Comparison of ENCODE assay signal across 8 cellular contexts in genomic region chr5:141811287-141812155, GRCh38.
DNase-seq lines count a peak whose midpoint lies in the region; ATAC-seq, FAIRE-seq and TF ChIP-seq lines count a peak whose summit lies in the region.

No MANE protein-coding gene starts in this region.

- no peak for FAIRE-seq in A549 (lab: Jason Lieb, UNC)

- peak overlapping the region; percentile 68 for H2AFZ ChIP-seq in neuron (ENCODE audit: low read depth, low read length)

- H3K9me3 ChIP-seq in A549 (no peaks in the 10 kb centered on the region), endocrine pancreas (ENCODE audit: control insufficient read depth, low read length) (no peaks in the 10 kb centered on the region), neuron (ENCODE audit: low read length) (no peaks in the 10 kb centered on the region)

- H3K4me2 ChIP-seq in A549, result peak overlapping the region; percentile 35; the same call in 1 of the 3 replicates

- H3K9ac ChIP-seq in endocrine pancreas (ENCODE audit: control insufficient read depth, insufficient read depth, low read length), result peak overlapping the region; percentile 17

- TF ChIP-seq POLR2A in A549 (IDR thresholded peaks at IDR 0.05; ENCODE audit: low read length), result no peak

- H3K36me3 ChIP-seq in endocrine pancreas (ENCODE audit: control insufficient read depth, insufficient read depth, low read length) (no peaks in the 10 kb centered on the region), neuron (ENCODE audit: insufficient read depth, low read length) (no peaks in the 10 kb centered on the region)

- no peaks in the 10 kb centered on the region for H3K4me1 ChIP-seq in A549
- H3K4me1 ChIP-seq in endocrine pancreas (ENCODE audit: control insufficient read depth, insufficient read depth, low read length), result no peaks in the 10 kb centered on the region
- peaks cover 38% of the 10 kb centered on the region for H3K4me1 ChIP-seq in neuron (ENCODE audit: insufficient read depth, low read length)

- peak in 1 of 2 experiments; percentile 62 for DNase-seq in A549 (ENCODE audit: low read depth in 1 of 2, low spot score in 1 of 2)
- no peak for DNase-seq in HL-60 (ENCODE audit: low read depth in 1 of 2, low spot score in 1 of 2)
- no peak for DNase-seq in activated B cell treated with CpG ODN at 0.5 μM for 24 hours
- no peak for DNase-seq in cortex of kidney (lab: John Stamatoyannopoulos, UW)

- TF ChIP-seq CTCF in A549 (IDR thresholded peaks at IDR 0.05), result peak; percentile 41
- peak; percentile 79 for TF ChIP-seq CTCF in GM12873 (IDR thresholded peaks at IDR 0.05; ENCODE audit: insufficient read depth, low read depth, low read length, missing control alignments)
- TF ChIP-seq CTCF in HL-60 (IDR thresholded peaks at IDR 0.05; ENCODE audit: insufficient read depth, low read length), result peak; percentile 37
- no peak for TF ChIP-seq CTCF in activated B cell treated with CpG ODN at 0.5 μM for 24 hours (IDR thresholded peaks at IDR 0.05)

- CTCF ChIA-PET in A549 (lab: Yijun Ruan, JAX) (interaction anchor here (0.7 to 10.0 kb wide), 23 partner anchors 8 to 120 kb away, joined by 3 to 95 read pairs (median 5); partner anchors contain the start of gene PCDH1), activated B cell treated with CpG ODN at 0.5 μM for 24 hours (lab: Charles Lee) (interaction anchor here (1.6 kb wide), 1 partner anchor 120 kb away, joined by 4 read pairs; no protein-coding TSS in a partner anchor)

- H3K9me3 Mint-ChIP-seq in activated B cell treated with CpG ODN at 0.5 μM for 24 hours, result no peaks in the 10 kb centered on the region

- H3K27ac Mint-ChIP-seq in activated B cell treated with CpG ODN at 0.5 μM for 24 hours, result no peak overlapping the region

- POLR2A ChIA-PET in A549 (lab: Yijun Ruan, JAX), result interaction anchor here (0.7 kb wide), 1 partner anchor 79 kb away, joined by 3 read pairs; no protein-coding TSS in a partner anchor
- POLR2A ChIA-PET in activated B cell treated with CpG ODN at 0.5 μM for 24 hours (lab: Charles Lee), result no interaction called here

- ATAC-seq in A549 (peak; percentile 44 to 74; a peak in 4 of 6 replicates), activated B cell treated with CpG ODN at 0.5 μM for 24 hours (ENCODE audit: low read depth) (peak; percentile 45), HG02884 (IDR thresholded peaks at IDR 0.05; ENCODE audit: unreplicated experiment) (no peak)

- no peak overlapping the region for H3K4me3 ChIP-seq in A549
- no peak overlapping the region for H3K4me3 ChIP-seq in HL-60 (replicated peaks; ENCODE audit: insufficient read depth, low read length)
- no peak overlapping the region for H3K4me3 ChIP-seq in endocrine pancreas (ENCODE audit: control insufficient read depth, insufficient read depth, low read length)
- H3K4me3 ChIP-seq in neuron (ENCODE audit: low read length), result peak overlapping the region; percentile 39

- peaks cover 57% of the 10 kb centered on the region for H3K27me3 Mint-ChIP-seq in activated B cell treated with CpG ODN at 0.5 μM for 24 hours

- 0 out of 5 replicates have a peak, but pooled peaks of 1 of the 2 experiments have one; percentile 11 for TF ChIP-seq RAD21 in A549 (conservative IDR thresholded peaks at IDR 0.05 in 1 of 2, IDR thresholded peaks at IDR 0.05 in 1 of 2)

- intact Hi-C loops in activated B cell treated with CpG ODN at 0.5 μM for 24 hours (cut with micrococcal nuclease), result loop anchor here (5.0 kb wide), 2 partner anchors 64 to 66 kb away; partner anchors contain the start of gene PCDH1

- no peak for TF ChIP-seq EP300 in A549 (IDR thresholded peaks at IDR 0.05)

- H3K27ac ChIP-seq in A549 (no peak overlapping the region), HL-60 (replicated peaks) (no peak overlapping the region)

- no peaks in the 10 kb centered on the region for H3K4me1 Mint-ChIP-seq in activated B cell treated with CpG ODN at 0.5 μM for 24 hours

- 47% methylated on average over 5 of the region's 29 CpGs for WGBS in A549 (ENCODE audit: missing lambda C conversion rate)

- H3K4me3 Mint-ChIP-seq in activated B cell treated with CpG ODN at 0.5 μM for 24 hours, result no peak overlapping the region

- no peaks in the 10 kb centered on the region for H3K36me3 Mint-ChIP-seq in activated B cell treated with CpG ODN at 0.5 μM for 24 hours (ENCODE audit: low read depth)

- H3K27me3 ChIP-seq in HL-60 (ENCODE audit: insufficient read depth, poor library complexity, severe bottlenecking), result peaks cover 13% of the 10 kb centered on the region
- H3K27me3 ChIP-seq in endocrine pancreas (ENCODE audit: control insufficient read depth, insufficient read depth, low read length), result no peaks in the 10 kb centered on the region
- peaks cover 2% of the 10 kb centered on the region for H3K27me3 ChIP-seq in neuron (ENCODE audit: insufficient read depth, low read length)

TF ChIP-seq in A549, 52 proteins besides CTCF, POLR2A, EP300 and RAD21:
- TF ChIP-seq CHD2 (IDR thresholded peaks at IDR 0.05; ENCODE audit: low read length, partially characterized antibody), result no peak
- TF ChIP-seq RCOR1 (IDR thresholded peaks at IDR 0.05; ENCODE audit: low read depth, low read length), result no peak
- TF ChIP-seq NR3C1 (IDR thresholded peaks at IDR 0.05), result no peak
- TF ChIP-seq HDAC2 (IDR thresholded peaks at IDR 0.05), result no peak
- TF ChIP-seq EHF (CRISPR knock-in tag; IDR thresholded peaks at IDR 0.05), result no peak
- no peak for TF ChIP-seq JUN (IDR thresholded peaks at IDR 0.05)
- TF ChIP-seq E2F6 (IDR thresholded peaks at IDR 0.05; ENCODE audit: borderline replicate concordance, low read depth), result no peak
- no peak for TF ChIP-seq KDM1A (IDR thresholded peaks at IDR 0.05; ENCODE audit: low read depth)
- TF ChIP-seq HES2 (IDR thresholded peaks at IDR 0.05), result no peak
- TF ChIP-seq, protein P1, sequence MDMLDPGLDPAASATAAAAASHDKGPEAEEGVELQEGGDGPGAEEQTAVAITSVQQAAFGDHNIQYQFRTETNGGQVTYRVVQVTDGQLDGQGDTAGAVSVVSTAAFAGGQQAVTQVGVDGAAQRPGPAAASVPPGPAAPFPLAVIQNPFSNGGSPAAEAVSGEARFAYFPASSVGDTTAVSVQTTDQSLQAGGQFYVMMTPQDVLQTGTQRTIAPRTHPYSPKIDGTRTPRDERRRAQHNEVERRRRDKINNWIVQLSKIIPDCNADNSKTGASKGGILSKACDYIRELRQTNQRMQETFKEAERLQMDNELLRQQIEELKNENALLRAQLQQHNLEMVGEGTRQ (IDR thresholded peaks at IDR 0.05), result no peak
- no peak for TF ChIP-seq CHD4 (IDR thresholded peaks at IDR 0.05; ENCODE audit: borderline replicate concordance)
- TF ChIP-seq MYC (IDR thresholded peaks at IDR 0.05; ENCODE audit: borderline replicate concordance, low read length), result no peak
- no peak for TF ChIP-seq ESRRA (IDR thresholded peaks at IDR 0.05; ENCODE audit: borderline replicate concordance, low read length)
